8 cellular contexts compared by ENCODE assay signal in the genomic region with DNA sequence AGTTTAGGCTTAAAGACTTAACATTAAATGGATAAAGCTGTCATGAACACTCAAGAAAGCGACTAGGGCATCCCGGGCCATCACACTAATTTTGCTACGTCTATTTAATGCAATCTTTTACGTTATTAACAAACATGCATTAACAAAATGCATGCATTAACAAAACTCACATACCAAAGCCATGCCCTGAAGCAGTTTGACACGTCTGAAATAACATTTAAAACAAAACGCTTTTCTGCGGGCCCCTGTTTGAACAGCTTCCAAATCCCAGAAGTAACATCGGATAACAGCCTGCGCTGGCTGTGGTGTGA. TPM values are rescaled to one million over a fixed set of nuclear protein-coding genes. Genes with fewer than 3 reads are reported as not detected.
DNase-seq lines count a peak whose midpoint lies in the region; ATAC-seq and TF ChIP-seq lines count a peak whose summit lies in the region.

No MANE protein-coding gene starts in this region.

- H3K27me3 ChIP-seq in CD4-positive, alpha-beta memory T cell (ENCODE audit: insufficient read depth, low read length), result peaks cover 5% of the 10 kb centered on the region
- peaks cover 3% of the 10 kb centered on the region for H3K27me3 ChIP-seq in effector memory CD4-positive, alpha-beta T cell (replicated peaks; ENCODE audit: control insufficient read depth, insufficient read depth, low read length, poor library complexity, severe bottlenecking)
- H3K27me3 ChIP-seq in neural cell (ENCODE audit: insufficient read depth, low read depth, low read length), result no peaks in the 10 kb centered on the region

- peaks cover 17 to 19% of the 10 kb centered on the region in 2 donors for H3K27me3 Mint-ChIP-seq in CD4-positive, alpha-beta memory T cell

- no peak for DNase-seq in CD4-positive, alpha-beta memory T cell
- DNase-seq in NCI-H82 (lab: John Stamatoyannopoulos, UW), result peak; percentile 67
- no peak for DNase-seq in effector memory CD4-positive, alpha-beta T cell
- DNase-seq in GM10248 (ENCODE audit: extremely low spot score), result no peak
- DNase-seq in stimulated activated CD4-positive, alpha-beta T cell treated with anti-CD3 and anti-CD28 coated beads, Interleukin-2, amount 100 ng/mL, for 48 hours, result no peak
- no peak for DNase-seq in AML-193 (lab: John Stamatoyannopoulos, UW)
- DNase-seq in left colon, result no peak

- peak overlapping the region; percentile 80 to 91 (median 88) for H3K4me3 Mint-ChIP-seq in CD4-positive, alpha-beta memory T cell

- H3K27ac ChIP-seq in CD4-positive, alpha-beta memory T cell (ENCODE audit: low read depth, low read length), result no peak overlapping the region
- H3K27ac ChIP-seq in effector memory CD4-positive, alpha-beta T cell (ENCODE audit: insufficient read depth, low read length, poor library complexity, severe bottlenecking), result no peak overlapping the region
- peak overlapping the region; percentile 68 for H3K27ac ChIP-seq in neural cell (ENCODE audit: low read length)

- TF ChIP-seq CTCF in neural cell (IDR thresholded peaks at IDR 0.05; ENCODE audit: poor library complexity, severe bottlenecking) (no peak), GM10248 (IDR thresholded peaks at IDR 0.05; ENCODE audit: control extremely low read depth, extremely low read depth, low read depth, missing control alignments) (no peak)

- ATAC-seq in left colon, result no peak

- H3K9me3 Mint-ChIP-seq in CD4-positive, alpha-beta memory T cell, result no peaks in the 10 kb centered on the region

- CTCF ChIA-PET in CD4-positive, alpha-beta memory T cell (lab: Charles Lee; ENCODE audit: partially characterized antibody), result no interaction called here
- CTCF ChIA-PET in GM10248 (lab: Yijun Ruan, JAX), result interaction anchor here (1.5 to 5.8 kb wide), 4 partner anchors 18 to 128 kb away, joined by 5 to 33 read pairs (median 6); no protein-coding TSS in a partner anchor

- H3K4me3 ChIP-seq in CD4-positive, alpha-beta memory T cell (ENCODE audit: low read length in 2 of 2), result no peak overlapping the region
- peak overlapping the region; percentile 41 for H3K4me3 ChIP-seq in effector memory CD4-positive, alpha-beta T cell (ENCODE audit: insufficient read depth, low read depth, low read length, poor library complexity, severe bottlenecking)
- peak overlapping the region; percentile 89 for H3K4me3 ChIP-seq in neural cell (ENCODE audit: low read length)

- H2AFZ ChIP-seq in neural cell (ENCODE audit: low read depth, low read length), result peak overlapping the region; percentile 79

- POLR2A ChIA-PET in CD4-positive, alpha-beta memory T cell (lab: Charles Lee; ENCODE audit: partially characterized antibody), result no interaction called here
- POLR2A ChIA-PET in GM10248 (lab: Yijun Ruan, JAX), result interaction anchor here (0.6 kb wide), 1 partner anchor 191 kb away, joined by 5 read pairs; no protein-coding TSS in a partner anchor

- peaks cover 0 to 2% of the 10 kb centered on the region in 2 donors for H3K36me3 Mint-ChIP-seq in CD4-positive, alpha-beta memory T cell

- no peak for TF ChIP-seq RAD21 in neural cell (conservative IDR thresholded peaks at IDR 0.05)

- H3K4me1 Mint-ChIP-seq in CD4-positive, alpha-beta memory T cell, result peaks cover 3 to 18% (median 11%) of the 10 kb centered on the region in 4 donors

- H3K9me3 ChIP-seq in CD4-positive, alpha-beta memory T cell (ENCODE audit: control insufficient read depth in 1 of 2, low read length in 2 of 2), result no peaks in the 10 kb centered on the region
- H3K9me3 ChIP-seq in effector memory CD4-positive, alpha-beta T cell (ENCODE audit: control insufficient read depth, low read length), result no peaks in the 10 kb centered on the region
- no peaks in the 10 kb centered on the region for H3K9me3 ChIP-seq in neural cell (ENCODE audit: low read length)

- peak overlapping the region; percentile 80 for H3K9ac ChIP-seq in neural cell (ENCODE audit: low read length)

- no peaks in the 10 kb centered on the region for H3K4me1 ChIP-seq in CD4-positive, alpha-beta memory T cell (ENCODE audit: insufficient read depth, low read length)
- peaks cover 3% of the 10 kb centered on the region for H3K4me1 ChIP-seq in effector memory CD4-positive, alpha-beta T cell (ENCODE audit: control insufficient read depth, insufficient read depth, low read length, poor library complexity, severe bottlenecking)

- no peaks in the 10 kb centered on the region for H4K20me1 ChIP-seq in neural cell (ENCODE audit: insufficient read depth)

- intact Hi-C loops in CD4-positive, alpha-beta memory T cell (cut with micrococcal nuclease), result loop anchor here (5.0 to 10.0 kb wide), 2 partner anchors 38 to 411 kb away; a partner anchor contains a TSS
- intact Hi-C loops in left colon (cut with DNase I, micrococcal nuclease), result no loop called here

- no peaks in the 10 kb centered on the region for H3K9me2 ChIP-seq in neural cell (ENCODE audit: insufficient read depth, low read length)

- peaks cover 44% of the 10 kb centered on the region for H3K79me2 ChIP-seq in neural cell (replicated peaks; ENCODE audit: insufficient read depth, low read length)

- no peak for TF ChIP-seq EP300 in neural cell (conservative IDR thresholded peaks at IDR 0.05; ENCODE audit: poor library complexity, severe bottlenecking)

- peak overlapping the region in 3 of 7 donors; percentile 40 to 84 (median 54) for H3K27ac Mint-ChIP-seq in CD4-positive, alpha-beta memory T cell

- H3K36me3 ChIP-seq in CD4-positive, alpha-beta memory T cell (ENCODE audit: insufficient read depth, low read length), result no peaks in the 10 kb centered on the region
- H3K36me3 ChIP-seq in effector memory CD4-positive, alpha-beta T cell (ENCODE audit: control insufficient read depth, insufficient read depth, low read length), result no peaks in the 10 kb centered on the region
- no peaks in the 10 kb centered on the region for H3K36me3 ChIP-seq in neural cell (ENCODE audit: insufficient read depth, low read length)

- peaks cover 2% of the 10 kb centered on the region for H3F3A ChIP-seq in neural cell (ENCODE audit: insufficient read depth, low read length, poor library complexity, severe bottlenecking)

- peak overlapping the region; percentile 92 for H3K4me2 ChIP-seq in neural cell (ENCODE audit: low read length)

TF ChIP-seq in neural cell, 6 proteins besides CTCF, POLR2A, EP300 and RAD21:
- no peak for TF ChIP-seq EZH2 (IDR thresholded peaks at IDR 0.05; ENCODE audit: borderline replicate concordance, insufficient read depth, low read length, poor library complexity, severe bottlenecking)
- TF ChIP-seq TAF1 (IDR thresholded peaks at IDR 0.05; ENCODE audit: low read depth), result no peak
- no peak for TF ChIP-seq POLR2AphosphoS5 (IDR thresholded peaks at IDR 0.05)
- no peak for TF ChIP-seq SMC3 (conservative IDR thresholded peaks at IDR 0.05; ENCODE audit: poor library complexity)
- TF ChIP-seq MXI1 (conservative IDR thresholded peaks at IDR 0.05; ENCODE audit: poor library complexity, severe bottlenecking), result peak; percentile 33

RNA-seq across cellular contexts. Expression of a gene that starts 0.5 kb away (rescaled TPM):
- under 1 TPM; 0.67 to 0.94 TPM for total RNA-seq in CD4-positive, alpha-beta memory T cell
- not detected for polyA plus RNA-seq in CD4-positive, alpha-beta memory T cell
- polyA plus RNA-seq in neural cell, result 17.8 and 19.4 TPM in 2 replicates
- polyA minus RNA-seq in neural cell, result 13.1 and 15.0 TPM in 2 replicates
- total RNA-seq in left colon, result 1 to 10 TPM; 5.2 to 6.0 TPM

Comparison
In these comparisons a context has a peak if more than half of its experiments do, and no peak if none do; other contexts are left out.
1. H3K4me3 ChIP-seq: peak in effector memory CD4-positive, alpha-beta T cell (single experiment) and neural cell (single experiment); none in CD4-positive, alpha-beta memory T cell (0 of 2).